Comparison of ENCODE assay signal across 13 cellular contexts in genomic region chr20:20211274-20211987, GRCh38.
DNase-seq lines count a peak whose midpoint lies in the region; FAIRE-seq and TF ChIP-seq lines count a peak whose summit lies in the region.
"Had no signal": no experiment of that assay in that cellular context is flagged by ENCODE, and none has a peak within 500 bp of the region (broad histone marks: within the 10 kb centered on the region; RNA-seq: fewer than 3 reads in every experiment).

No MANE protein-coding gene starts in this region.

- peaks cover 0 to 2% (median 0%) of the 10 kb centered on the region in 7 donors for H3K9me3 Mint-ChIP-seq in CD14-positive monocyte
- H3K9me3 Mint-ChIP-seq: effector memory CD8-positive, alpha-beta T cell had no signal

- BruUV-seq in OCI-LY7 (replicated peaks; lab: Mats Ljungman, UMichigan) = no TSS peak

- TF ChIP-seq CTCF in kidney (IDR thresholded peaks at IDR 0.05; ENCODE audit: borderline replicate concordance, extremely low read depth, insufficient read depth) (no peak), CD14-positive monocyte (IDR thresholded peaks at IDR 0.05) (no peak), OCI-LY7 (conservative IDR thresholded peaks at IDR 0.05; ENCODE audit: low read length) (no peak)

- H3K79me2 ChIP-seq in GM23248 (ENCODE audit: insufficient read depth) (no peaks in the 10 kb centered on the region), OCI-LY7 (ENCODE audit: insufficient read depth, low read depth, low read length) (no peaks in the 10 kb centered on the region)

- H3F3A ChIP-seq in GM23248 (ENCODE audit: insufficient read depth) = no peaks in the 10 kb centered on the region

- H3K4me1 ChIP-seq in GM23248 (ENCODE audit: insufficient read depth) (no peaks in the 10 kb centered on the region; the same call in 1 of the 2 replicates), kidney (ENCODE audit: control insufficient read depth in 1 of 2, insufficient read depth in 1 of 2, low read depth in 1 of 2, low read length in 2 of 2) (peaks cover 0 to 6% of the 10 kb centered on the region in 2 donors), OCI-LY7 (ENCODE audit: insufficient read depth, low read length, poor library complexity, severe bottlenecking) (no peaks in the 10 kb centered on the region)
- H3K4me1 ChIP-seq: adrenal gland had no signal

- intact Hi-C loops in kidney (cut with DNase I) (no loop called here), CD14-positive monocyte (cut with micrococcal nuclease) (no loop called here), OCI-LY7 (cut with micrococcal nuclease; ENCODE audit: unreplicated experiment) (no loop called here)

- no peak overlapping the region for H3K9ac ChIP-seq in GM23248
- no peak overlapping the region for H3K9ac ChIP-seq in kidney (ENCODE audit: low read length in 2 of 2)

- H3K9me2 ChIP-seq in GM23248 (ENCODE audit: insufficient read depth) (no peaks in the 10 kb centered on the region), OCI-LY7 (ENCODE audit: insufficient read depth, low read length) (no peaks in the 10 kb centered on the region)

- FAIRE-seq in kidney (lab: Jason Lieb, UNC) = no peak

- POLR2A ChIA-PET in OCI-LY7 (lab: Charles Lee) = interaction anchor here (0.5 kb wide), 1 partner anchor 335 kb away, joined by 3 read pairs; no protein-coding TSS in a partner anchor

- H3K27ac Mint-ChIP-seq in CD14-positive monocyte = no peak overlapping the region
- H3K27ac Mint-ChIP-seq: effector memory CD8-positive, alpha-beta T cell had no signal

- H3K9me3 ChIP-seq in GM23248 (ENCODE audit: low read depth) = no peaks in the 10 kb centered on the region
- H3K9me3 ChIP-seq in kidney (ENCODE audit: control insufficient read depth in 1 of 2, low read length in 2 of 2) = no peaks in the 10 kb centered on the region
- no peaks in the 10 kb centered on the region for H3K9me3 ChIP-seq in OCI-LY7 (ENCODE audit: low read length)
- H3K9me3 ChIP-seq: adrenal gland had no signal

- CTCF ChIA-PET in OCI-LY7 (lab: Charles Lee; ENCODE audit: unreplicated experiment) = no interaction called here

- DNase-seq in AG20443 (ENCODE audit: low spot score) (peak; percentile 25), GM23248 (peak; percentile 48), NCI-H748 (lab: John Stamatoyannopoulos, UW; ENCODE audit: unreplicated experiment) (peak; percentile 71), kidney (no peak), caudate nucleus (lab: John Stamatoyannopoulos, UW) (no peak), CD14-positive monocyte (ENCODE audit: low spot score) (no peak), OCI-LY7 (ENCODE audit: low spot score) (no peak), NK-92 (lab: John Stamatoyannopoulos, UW; ENCODE audit: unreplicated experiment) (no peak)
- DNase-seq: effector memory CD8-positive, alpha-beta T cell; hippocampal formation; MV-4-11 had no signal

- H3K4me3 ChIP-seq in GM23248 (no peak overlapping the region), kidney (ENCODE audit: low read length in 2 of 2) (no peak overlapping the region), OCI-LY7 (ENCODE audit: low read depth, low read length, poor library complexity, severe bottlenecking) (no peak overlapping the region)
- H3K4me3 ChIP-seq: adrenal gland had no signal

- H2AFZ ChIP-seq in GM23248 (no peak overlapping the region), OCI-LY7 (ENCODE audit: low read length) (no peak overlapping the region)

- peaks cover 6% of the 10 kb centered on the region; the same call in 1 of the 2 replicates for H3K27me3 ChIP-seq in GM23248 (replicated peaks; ENCODE audit: insufficient read depth)

- H3K36me3 ChIP-seq in GM23248 (ENCODE audit: low read depth) = no peaks in the 10 kb centered on the region
- no peaks in the 10 kb centered on the region for H3K36me3 ChIP-seq in kidney (ENCODE audit: control insufficient read depth in 1 of 2, insufficient read depth in 2 of 2, low read length in 2 of 2)
- no peaks in the 10 kb centered on the region for H3K36me3 ChIP-seq in OCI-LY7 (ENCODE audit: insufficient read depth, low read length)
- H3K36me3 ChIP-seq: adrenal gland had no signal

- 42 to 47% methylated on average over 5 of the region's 5 CpGs for WGBS in GM23248 (ENCODE audit: low coverage in 1 of 2, low lambda C conversion rate in 2 of 2, missing lambda C conversion rate in 2 of 2), 2 experiments

- H3K27me3 Mint-ChIP-seq in CD14-positive monocyte (ENCODE audit: low read depth in 3 of 3) = peaks cover 10 to 16% (median 12%) of the 10 kb centered on the region in 3 donors

- H3K27ac ChIP-seq in GM23248 (no peak overlapping the region), kidney (ENCODE audit: low read depth in 2 of 2, low read length in 2 of 2) (peak overlapping the region; percentile 11 to 64), caudate nucleus (ENCODE audit: low read depth, low read length) (no peak overlapping the region), OCI-LY7 (ENCODE audit: low read depth, low read length, poor library complexity, severe bottlenecking) (no peak overlapping the region)
- H3K27ac ChIP-seq: adrenal gland, RWPE1 had no signal

- no peaks in the 10 kb centered on the region for H3K4me1 Mint-ChIP-seq in CD14-positive monocyte

- no peaks in the 10 kb centered on the region for H3K36me3 Mint-ChIP-seq in CD14-positive monocyte

- no peak overlapping the region for H3K4me3 Mint-ChIP-seq in CD14-positive monocyte
- H3K4me3 Mint-ChIP-seq: effector memory CD8-positive, alpha-beta T cell had no signal

- H4K20me1 ChIP-seq in GM23248 (ENCODE audit: insufficient read depth) (no peaks in the 10 kb centered on the region), OCI-LY7 (ENCODE audit: insufficient read depth, low read length) (no peaks in the 10 kb centered on the region)

- H3K4me2 ChIP-seq in GM23248 (ENCODE audit: unreplicated experiment) (no peak overlapping the region), OCI-LY7 (ENCODE audit: low read length) (no peak overlapping the region)

- in situ Hi-C loops in GM23248 (cut with MboI) = no loop called here

Comparison
In these comparisons a context has a peak if more than half of its experiments do, and no peak if none do; other contexts are left out.
1. DNase-seq: peak in AG20443 (single experiment), GM23248 (single experiment) and NCI-H748 (single experiment); none in kidney (single experiment), caudate nucleus (0 of 61), CD14-positive monocyte (single experiment), OCI-LY7 (single experiment) and NK-92 (single experiment).
2. H3K27ac ChIP-seq: peak in kidney (2 of 2); none in GM23248 (single experiment), caudate nucleus (single experiment) and OCI-LY7 (single experiment).